8 cellular contexts compared by ENCODE assay signal in the genomic region with DNA sequence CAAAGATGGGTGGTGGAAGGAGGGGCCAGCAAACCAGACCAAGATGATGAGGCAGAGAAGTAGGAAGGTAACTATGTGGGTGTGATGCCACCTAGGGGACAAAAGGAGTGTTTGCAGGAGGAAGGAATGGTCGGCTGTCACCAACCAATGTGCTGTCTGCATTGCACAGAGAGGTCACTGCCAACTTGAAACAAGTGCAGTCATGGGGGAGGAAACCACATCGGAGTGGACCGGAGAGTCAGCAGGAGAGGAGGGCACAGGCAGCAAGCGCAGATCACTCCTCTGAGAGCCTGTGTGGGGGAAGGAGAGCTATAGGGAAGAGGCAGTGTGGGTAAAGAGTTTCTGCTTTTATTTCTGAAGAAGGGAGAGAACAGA. TPM values are rescaled to one million over a fixed set of nuclear protein-coding genes. Genes with fewer than 3 reads are reported as not detected.
A peak's percentile ranks its signal among the peaks of the same experiment; 100 is the strongest.
DNase-seq lines count a peak whose midpoint lies in the region; ATAC-seq and TF ChIP-seq lines count a peak whose summit lies in the region.

No MANE protein-coding gene starts in this region.

- no peak overlapping the region for H3K27ac Mint-ChIP-seq in CD4-positive, CD25-positive, alpha-beta regulatory T cell
- no peak overlapping the region for H3K27ac Mint-ChIP-seq in endothelial cell (ENCODE audit: unreplicated experiment)
- no peak overlapping the region for H3K27ac Mint-ChIP-seq in stimulated activated effector memory CD8-positive, alpha-beta T cell treated with anti-CD3 and anti-CD28 coated beads, Interleukin-12 subunit alpha, Interleukin-12 subunit beta, amount 100 ng/mL, for 72 hours

- peak; percentile 8 to 56 (median 41) for DNase-seq in CD4-positive, CD25-positive, alpha-beta regulatory T cell
- DNase-seq in NCI-H460 (ENCODE audit: extremely low read depth, low read depth): peak; percentile 63
- peak; percentile 4 to 37 for DNase-seq in activated CD4-positive, alpha-beta T cell treated with anti-CD3 and anti-CD28 coated beads, Interleukin-2, amount 50 U/mL, for 24 hours (ENCODE audit: low read depth in 1 of 2, low spot score in 1 of 2)
- DNase-seq in endothelial cell (ENCODE audit: low spot score): peak; percentile 49
- DNase-seq in middle frontal gyrus (ENCODE audit: extremely low spot score, low spot score): peak; percentile 41
- peak; percentile 34 to 66 for DNase-seq in stimulated activated effector memory CD8-positive, alpha-beta T cell treated with anti-CD3 and anti-CD28 coated beads, Interleukin-12 subunit alpha, Interleukin-12 subunit beta, amount 100 ng/mL, for 72 hours (ENCODE audit: low spot score in 2 of 2)

- H3K4me3 ChIP-seq in CD4-positive, CD25-positive, alpha-beta regulatory T cell (ENCODE audit: low read depth, low read length): no peak overlapping the region

- no peaks in the 10 kb centered on the region for H3K27me3 Mint-ChIP-seq in CD4-positive, CD25-positive, alpha-beta regulatory T cell
- H3K27me3 Mint-ChIP-seq in endothelial cell (ENCODE audit: unreplicated experiment): peaks cover 3% of the 10 kb centered on the region

- no peaks in the 10 kb centered on the region for H3K36me3 ChIP-seq in CD4-positive, CD25-positive, alpha-beta regulatory T cell (ENCODE audit: control insufficient read depth, insufficient read depth, low read length)

- H3K4me3 Mint-ChIP-seq in CD4-positive, CD25-positive, alpha-beta regulatory T cell: no peak overlapping the region
- H3K4me3 Mint-ChIP-seq in endothelial cell (ENCODE audit: unreplicated experiment): no peak overlapping the region
- no peak overlapping the region for H3K4me3 Mint-ChIP-seq in stimulated activated effector memory CD8-positive, alpha-beta T cell treated with anti-CD3 and anti-CD28 coated beads, Interleukin-12 subunit alpha, Interleukin-12 subunit beta, amount 100 ng/mL, for 72 hours

- TF ChIP-seq CTCF in endothelial cell (IDR thresholded peaks at IDR 0.05; ENCODE audit: unreplicated experiment): peak; percentile 76

- no peaks in the 10 kb centered on the region for H3K27me3 ChIP-seq in CD4-positive, CD25-positive, alpha-beta regulatory T cell (ENCODE audit: control insufficient read depth, insufficient read depth, low read length)

- H3K36me3 Mint-ChIP-seq in CD4-positive, CD25-positive, alpha-beta regulatory T cell: no peaks in the 10 kb centered on the region
- no peaks in the 10 kb centered on the region for H3K36me3 Mint-ChIP-seq in endothelial cell (ENCODE audit: low read depth, unreplicated experiment)
- H3K36me3 Mint-ChIP-seq in stimulated activated effector memory CD8-positive, alpha-beta T cell treated with anti-CD3 and anti-CD28 coated beads, Interleukin-12 subunit alpha, Interleukin-12 subunit beta, amount 100 ng/mL, for 72 hours: no peaks in the 10 kb centered on the region

- peak; percentile 47 to 58 for ATAC-seq in CD4-positive, CD25-positive, alpha-beta regulatory T cell (ENCODE audit: low read depth in 2 of 2)
- ATAC-seq in GM18909 (IDR thresholded peaks at IDR 0.05; ENCODE audit: poor library complexity, unreplicated experiment) (peak; percentile 93), HG03108 (IDR thresholded peaks at IDR 0.05; ENCODE audit: unreplicated experiment) (peak; percentile 94)
- ATAC-seq in stimulated activated effector memory CD8-positive, alpha-beta T cell treated with anti-CD3 and anti-CD28 coated beads, Interleukin-12 subunit alpha, Interleukin-12 subunit beta, amount 100 ng/mL, for 72 hours: peak; percentile 81

- no peaks in the 10 kb centered on the region for H3K4me1 Mint-ChIP-seq in CD4-positive, CD25-positive, alpha-beta regulatory T cell
- H3K4me1 Mint-ChIP-seq in endothelial cell (ENCODE audit: unreplicated experiment): no peaks in the 10 kb centered on the region
- no peaks in the 10 kb centered on the region for H3K4me1 Mint-ChIP-seq in stimulated activated effector memory CD8-positive, alpha-beta T cell treated with anti-CD3 and anti-CD28 coated beads, Interleukin-12 subunit alpha, Interleukin-12 subunit beta, amount 100 ng/mL, for 72 hours

- no peak overlapping the region for H3K27ac ChIP-seq in CD4-positive, CD25-positive, alpha-beta regulatory T cell (ENCODE audit: insufficient read depth, low read length, poor library complexity, severe bottlenecking)

- H3K9me3 Mint-ChIP-seq in CD4-positive, CD25-positive, alpha-beta regulatory T cell: peaks cover 0 to 3% (median 0%) of the 10 kb centered on the region in 7 donors
- no peaks in the 10 kb centered on the region for H3K9me3 Mint-ChIP-seq in endothelial cell (ENCODE audit: unreplicated experiment)
- no peaks in the 10 kb centered on the region for H3K9me3 Mint-ChIP-seq in stimulated activated effector memory CD8-positive, alpha-beta T cell treated with anti-CD3 and anti-CD28 coated beads, Interleukin-12 subunit alpha, Interleukin-12 subunit beta, amount 100 ng/mL, for 72 hours

- no peaks in the 10 kb centered on the region for H3K9me3 ChIP-seq in CD4-positive, CD25-positive, alpha-beta regulatory T cell (ENCODE audit: control insufficient read depth in 2 of 2, low read length in 2 of 2)

- no peaks in the 10 kb centered on the region for H3K4me1 ChIP-seq in CD4-positive, CD25-positive, alpha-beta regulatory T cell (ENCODE audit: control insufficient read depth, insufficient read depth, low read length, poor library complexity, severe bottlenecking)

RNA-seq across cellular contexts. Expression of gene FGFBP2, which starts 38.5 kb away (rescaled TPM):
- total RNA-seq in CD4-positive, CD25-positive, alpha-beta regulatory T cell: 0.39 TPM
- polyA plus RNA-seq in CD4-positive, CD25-positive, alpha-beta regulatory T cell: 1 to 10 TPM in 1 of 4 donors, under 1 TPM in 2, not detected in 1; 0.48 to 1.1 (median 0.97) TPM
- not detected in 2 replicates for total RNA-seq in NCI-H460 (2014; rRNA removed; shearing (Covaris generic))
- not detected in 2 replicates for polyA plus RNA-seq in NCI-H460 (2014; cell fraction: nucleus; rRNA removed)
- not detected for total RNA-seq in endothelial cell (ENCODE audit: unreplicated experiment)
